In genomic region chr17:16521070-16521727, GRCh38 we compare ENCODE assay signal across 8 cellular contexts. TPM values are rescaled to one million over a fixed set of nuclear protein-coding genes. Genes with fewer than 3 reads are reported as not detected.
DNase-seq lines count a peak whose midpoint lies in the region; FAIRE-seq and TF ChIP-seq lines count a peak whose summit lies in the region.

No MANE protein-coding gene starts in this region.

- peak overlapping the region; percentile 50 for H3K9ac ChIP-seq in skeletal muscle satellite cell (ENCODE audit: low read depth, low read length)

- H3K9me3 ChIP-seq in skeletal muscle satellite cell (replicated peaks; ENCODE audit: low read length), result no peaks in the 10 kb centered on the region

- no peak overlapping the region for H3K4me3 ChIP-seq in astrocyte of the cerebellum (ENCODE audit: low read depth, low read length)
- H3K4me3 ChIP-seq in skeletal muscle satellite cell (ENCODE audit: low read length), result no peak overlapping the region

- peak; percentile 38 for FAIRE-seq in D721Med (lab: Jason Lieb, UNC)

- in situ Hi-C loops in astrocyte of the cerebellum (cut with HindIII; ENCODE audit: low sequenced_read_pairs), result no loop called here

- intact Hi-C loops in posterior vena cava (cut with DNase I), result loop anchor here (2.0 kb wide), 1 partner anchor 68 kb away; no protein-coding TSS in a partner anchor

- no peak overlapping the region for H3K4me2 ChIP-seq in skeletal muscle satellite cell (ENCODE audit: low read length)

- peak; percentile 69 for TF ChIP-seq CTCF in D721Med (IDR thresholded peaks at IDR 0.05; ENCODE audit: insufficient read depth, missing control alignments)
- TF ChIP-seq CTCF in astrocyte of the cerebellum (IDR thresholded peaks at IDR 0.05; ENCODE audit: low read depth, low read length, missing control alignments), result peak; percentile 91

- peaks cover 22% of the 10 kb centered on the region for H3K4me1 ChIP-seq in skeletal muscle satellite cell (ENCODE audit: control insufficient read depth, insufficient read depth, low read length)

- no peaks in the 10 kb centered on the region for H3K36me3 ChIP-seq in skeletal muscle satellite cell (ENCODE audit: insufficient read depth, low read length)

- peak; percentile 80 for DNase-seq in D721Med (ENCODE audit: insufficient read length, low spot score)
- peak; percentile 7 for DNase-seq in GOT3 (lab: John Stamatoyannopoulos, UW)
- DNase-seq in NCI-H1930 (lab: John Stamatoyannopoulos, UW), result peak; percentile 32 to 51
- peak; percentile 28 for DNase-seq in T-helper 22 cell (ENCODE audit: low read depth)
- peak; percentile 83 for DNase-seq in astrocyte of the cerebellum (ENCODE audit: low read depth)
- DNase-seq in hepatic stellate cell (ENCODE audit: low spot score), result peak; percentile 85
- no peak for DNase-seq in posterior vena cava (ENCODE audit: low spot score)

- H3K27me3 ChIP-seq in skeletal muscle satellite cell (ENCODE audit: control insufficient read depth, insufficient read depth, low read length), result peaks cover 5% of the 10 kb centered on the region

RNA-seq across cellular contexts. Expression of gene LRRC75A, which starts 29.2 kb away (rescaled TPM):
- total RNA-seq in skeletal muscle satellite cell (2012; rRNA removed), result 0.51 and 0.87 TPM in 2 replicates
- 1 to 10 TPM; 2.3 to 3.0 TPM for total RNA-seq in posterior vena cava

RNA-seq across cellular contexts. Expression of gene ZNF287, which starts 47.8 kb away (rescaled TPM):
- 6.1 and 7.0 TPM in 2 replicates for total RNA-seq in skeletal muscle satellite cell (2012; rRNA removed)
- total RNA-seq in posterior vena cava, result 1 to 10 TPM; 5.1 to 6.1 TPM
